In the genomic region with DNA sequence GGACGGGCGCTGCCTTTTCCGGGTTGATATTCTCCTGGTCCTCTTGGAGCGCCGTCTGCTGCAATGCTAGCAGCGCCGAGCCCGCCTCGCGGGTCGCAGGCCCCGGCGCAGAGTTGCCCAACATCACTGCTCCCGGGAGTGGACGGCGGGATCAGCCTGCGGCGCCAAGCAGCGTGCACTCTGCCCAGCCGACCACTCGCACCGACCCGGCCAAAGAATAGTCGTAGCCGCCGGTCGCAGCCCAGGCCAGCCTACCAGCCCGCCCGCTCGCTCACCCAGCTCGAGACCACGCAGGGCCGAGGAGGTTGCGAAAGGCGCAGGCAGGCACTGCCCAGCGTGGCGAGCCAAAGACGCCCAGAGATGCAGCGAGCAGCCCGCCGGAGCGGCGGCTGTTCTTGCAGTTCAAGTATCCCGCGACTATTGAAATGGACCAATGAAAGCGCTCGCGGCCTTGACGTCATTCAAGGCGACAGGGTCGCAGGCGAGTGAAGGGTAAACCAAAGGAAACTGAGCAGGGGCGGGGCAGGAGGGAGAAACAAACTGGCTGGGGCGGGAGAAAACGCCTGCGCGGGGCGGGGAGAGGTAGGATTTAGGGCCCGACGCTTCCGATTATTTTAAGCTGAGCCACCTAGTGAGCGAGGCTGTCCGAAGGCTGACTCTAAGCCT, we compare ENCODE assay signal across 8 cellular contexts.
A peak's percentile ranks its signal among the peaks of the same experiment; 100 is the strongest.
DNase-seq lines count a peak whose midpoint lies in the region; ATAC-seq lines count a peak whose summit lies in the region.

A gene (minus strand): TSS at position 379 of the 666 bp plus-strand sequence. CDS start 255 bp downstream, at position 124.

- H3K4me3 Mint-ChIP-seq in central memory CD8-positive, alpha-beta T cell = peak within 1 kb of the TSS; percentile 84

- H3K4me1 Mint-ChIP-seq in central memory CD8-positive, alpha-beta T cell = peaks cover 17% of the 10 kb centered on the region

- H3K27ac Mint-ChIP-seq in central memory CD8-positive, alpha-beta T cell (ENCODE audit: low read depth) = peak within 1 kb of the TSS; percentile 83

- no peaks in the 10 kb centered on the region for H3K9me3 Mint-ChIP-seq in central memory CD8-positive, alpha-beta T cell

- DNase-seq in AG08396 (ENCODE audit: low spot score) (peak; percentile 97), NCI-H345 treated with DMSO at 0.1 percent for 48 hours (lab: John Stamatoyannopoulos, UW; ENCODE audit: unreplicated experiment) (peak; percentile 82), iris pigment epithelial cell (ENCODE audit: low read depth) (peak; percentile 97)
- DNase-seq in activated CD4-positive, CD25-positive, alpha-beta regulatory T cell (lab: John Stamatoyannopoulos, UW) = peak; percentile 85 to 94 (median 85)
- DNase-seq in central memory CD8-positive, alpha-beta T cell (ENCODE audit: low spot score in 2 of 2) = peak; percentile 95 to 98
- peak; percentile 93 to 97 for DNase-seq in stimulated activated CD4-positive, alpha-beta T cell treated with anti-CD3 and anti-CD28 coated beads, Interleukin-12 subunit alpha, Interleukin-12 subunit beta, amount 100 ng/mL, for 24 hours (ENCODE audit: low read depth in 2 of 2)

- ATAC-seq in GM19023 (IDR thresholded peaks at IDR 0.05; ENCODE audit: unreplicated experiment) (peak; percentile 93), HG03280 (IDR thresholded peaks at IDR 0.05; ENCODE audit: unreplicated experiment) (peak; percentile 95)
- ATAC-seq in central memory CD8-positive, alpha-beta T cell (replicated peaks; ENCODE audit: extremely low read depth, poor library complexity, severe bottlenecking) = peak; percentile 94

- H3K36me3 Mint-ChIP-seq in central memory CD8-positive, alpha-beta T cell (ENCODE audit: insufficient read depth) = peaks cover 4% of the 10 kb centered on the region

- H3K27me3 Mint-ChIP-seq in central memory CD8-positive, alpha-beta T cell = no peaks in the 10 kb centered on the region

Comparison
In these comparisons a context has a peak if more than half of its experiments do, and no peak if none do; other contexts are left out.
1. Peak in every context shown above with its lines: DNase-seq and ATAC-seq.